8 cellular contexts compared by ENCODE assay signal in genomic region chr2:113889471-113890252, GRCh38. TPM values are rescaled to one million over a fixed set of nuclear protein-coding genes. Genes with fewer than 3 reads are reported as not detected.
DNase-seq lines count a peak whose midpoint lies in the region; ATAC-seq lines count a peak whose summit lies in the region.

ACTR3 (plus strand) TSS chr2:113890089; CDS start chr2:113890280, 191 bp downstream.

- H3K4me3 ChIP-seq in rectal smooth muscle tissue (ENCODE audit: low read length) (peak within 1 kb of the TSS; percentile 94), aorta (ENCODE audit: low read length in 2 of 2) (peak within 1 kb of the TSS; percentile 90 to 98)

- H3K9ac ChIP-seq in rectal smooth muscle tissue (ENCODE audit: low read length) = peak within 1 kb of the TSS; percentile 88

- peak; percentile 98 for DNase-seq in NCI-H2081 (lab: John Stamatoyannopoulos, UW)
- peak; percentile 96 for DNase-seq in T1000 (lab: John Stamatoyannopoulos, UW)
- peak; percentile 100 for DNase-seq in astrocyte of the hippocampus (ENCODE audit: low read depth, low spot score)
- DNase-seq in hepatic stellate cell (ENCODE audit: low spot score) = peak; percentile 92
- peak; percentile 99 for DNase-seq in aorta

- H3K27ac ChIP-seq in rectal smooth muscle tissue (ENCODE audit: low read depth, low read length) (peak within 1 kb of the TSS; percentile 97), aorta (ENCODE audit: low read depth in 1 of 2, low read length in 2 of 2) (peak within 1 kb of the TSS; percentile 96 to 97)

- 0 to 1% methylated on average over 38 to 51 of the region's 51 CpGs for WGBS in aorta, 2 donors

- H3K36me3 ChIP-seq in rectal smooth muscle tissue (ENCODE audit: control insufficient read depth, insufficient read depth, low read length) = no peaks in the 10 kb centered on the region
- no peaks in the 10 kb centered on the region for H3K36me3 ChIP-seq in aorta (ENCODE audit: control insufficient read depth in 1 of 2, insufficient read depth in 2 of 2, low read length in 1 of 2)

- no peaks in the 10 kb centered on the region for H3K9me3 ChIP-seq in aorta (ENCODE audit: control insufficient read depth, low read length)

- H3K4me1 ChIP-seq in rectal smooth muscle tissue (ENCODE audit: control insufficient read depth, insufficient read depth, low read length) (peaks cover 11% of the 10 kb centered on the region), aorta (ENCODE audit: control insufficient read depth in 1 of 2, insufficient read depth in 2 of 2, low read length in 2 of 2) (peaks cover 1 to 4% of the 10 kb centered on the region in 2 donors)

- ATAC-seq in GM18508 (IDR thresholded peaks at IDR 0.05; ENCODE audit: insufficient read depth, unreplicated experiment) (peak; percentile 37), HG03025 (IDR thresholded peaks at IDR 0.05; ENCODE audit: low FRiP score, unreplicated experiment) (peak; percentile 54), aorta (ENCODE audit: low FRiP score) (peak; percentile 99)

- H3K27me3 ChIP-seq in rectal smooth muscle tissue (ENCODE audit: control insufficient read depth, insufficient read depth, low read length) (no peaks in the 10 kb centered on the region), aorta (ENCODE audit: control insufficient read depth in 1 of 2, insufficient read depth in 2 of 2, low read length in 1 of 2) (no peaks in the 10 kb centered on the region)

- intact Hi-C loops in aorta (cut with DNase I) = loop anchor here (2.0 to 10.0 kb wide), 5 partner anchors 55 to 655 kb away; partner anchors contain the start of gene SLC35F5 (in 2 of the 2)

RNA-seq across cellular contexts. Expression of gene ACTR3, which starts in this region (rescaled TPM):
- 100 to 1,000 TPM; 222 to 318 TPM for total RNA-seq in aorta
- 100 to 1,000 TPM in 1 of 2 donors, 10 to 100 TPM in 1; 66.3 to 126 TPM for polyA plus RNA-seq in aorta

Comparison
In these comparisons a context has a peak if more than half of its experiments do, and no peak if none do; other contexts are left out.
1. Peak in every context shown above with its lines: DNase-seq, ATAC-seq, H3K4me3 ChIP-seq and H3K27ac ChIP-seq.
2. ATAC-seq: peak in every context shown above with its lines; median percentile 99 in aorta; 54 in HG03025; 37 in GM18508.